15 cellular contexts compared by ENCODE assay signal in the genomic region with DNA sequence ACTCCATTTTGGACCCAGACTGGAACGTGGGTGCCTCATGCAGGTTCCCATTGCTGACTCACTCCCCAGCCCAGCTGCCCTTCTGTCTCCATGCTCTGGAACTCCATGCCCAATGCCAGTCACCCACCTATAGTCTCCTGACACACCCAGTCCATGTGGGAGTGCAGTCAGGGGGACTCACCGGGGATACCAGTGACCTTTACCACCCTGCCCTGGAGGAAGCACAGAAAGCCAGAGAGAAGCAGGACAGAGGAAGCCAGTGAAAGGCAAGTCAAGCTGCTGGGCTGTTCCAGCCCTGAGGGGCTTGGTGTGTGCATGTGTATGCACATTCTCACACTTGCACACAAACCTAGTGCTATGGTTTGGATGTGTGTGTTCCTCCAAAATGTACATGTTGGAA.
DNase-seq lines count a peak whose midpoint lies in the region; ATAC-seq and TF ChIP-seq lines count a peak whose summit lies in the region.
"Had no signal": no experiment of that assay in that cellular context is flagged by ENCODE, and none has a peak within 500 bp of the region (broad histone marks: within the 10 kb centered on the region; RNA-seq: fewer than 3 reads in every experiment).

No MANE protein-coding gene starts in this region.

- H3K9me3 ChIP-seq in upper lobe of right lung = no peaks in the 10 kb centered on the region
- H3K9me3 ChIP-seq: BLaER1 had no signal

- no peaks in the 10 kb centered on the region for H3K9me3 Mint-ChIP-seq in memory B cell

- H3K27me3 Mint-ChIP-seq in memory B cell = peaks cover 14% of the 10 kb centered on the region

- H3K4me3 Mint-ChIP-seq in memory B cell = no peak overlapping the region
- H3K4me3 Mint-ChIP-seq: CD4-positive, CD25-positive, alpha-beta regulatory T cell had no signal

- H3K36me3 Mint-ChIP-seq in memory B cell = no peaks in the 10 kb centered on the region
- H3K36me3 Mint-ChIP-seq: CD4-positive, CD25-positive, alpha-beta regulatory T cell had no signal

- H3K4me1 Mint-ChIP-seq in memory B cell = no peaks in the 10 kb centered on the region
- H3K4me1 Mint-ChIP-seq: CD4-positive, CD25-positive, alpha-beta regulatory T cell had no signal

- H3K4me1 ChIP-seq in upper lobe of right lung = no peaks in the 10 kb centered on the region

- H3K36me3 ChIP-seq in upper lobe of right lung = no peaks in the 10 kb centered on the region
- H3K36me3 ChIP-seq: BLaER1 had no signal

- H3K27ac Mint-ChIP-seq in memory B cell = peak overlapping the region; percentile 19
- H3K27ac Mint-ChIP-seq: CD4-positive, CD25-positive, alpha-beta regulatory T cell had no signal

- H3K27me3 ChIP-seq in upper lobe of right lung = peaks cover 5% of the 10 kb centered on the region
- H3K27me3 ChIP-seq: BLaER1 had no signal

- DNase-seq in Right ventricle myocardium inferior (ENCODE audit: missing footprints) (no peak), cardiac septum (ENCODE audit: low spot score) (no peak), SW480 (ENCODE audit: low spot score) (peak; percentile 18), memory B cell (ENCODE audit: low spot score in 2 of 2) (no peak), upper lobe of right lung (no peak), ecto neural progenitor cell (ENCODE audit: low spot score) (no peak)
- no peak for DNase-seq in activated naive CD4-positive, alpha-beta T cell treated with Interleukin-2 at 50 U/mL for 16 hours
- DNase-seq: 8988T; AML-193; CD4-positive, CD25-positive, alpha-beta regulatory T cell; DMS53; GF-D8 had no signal

- ATAC-seq in Right ventricle myocardium inferior = peak; percentile 23
- ATAC-seq in memory B cell (ENCODE audit: low read depth) = no peak
- peak; percentile 30 for ATAC-seq in upper lobe of right lung
- ATAC-seq in HG03565 (IDR thresholded peaks at IDR 0.05; ENCODE audit: unreplicated experiment) = no peak
- ATAC-seq: HCT116 had no signal

- H3K4me3 ChIP-seq in upper lobe of right lung = no peak overlapping the region
- H3K4me3 ChIP-seq: BLaER1 had no signal

- TF ChIP-seq CTCF in upper lobe of right lung (IDR thresholded peaks at IDR 0.05) = no peak

- H3K27ac ChIP-seq in upper lobe of right lung = no peak overlapping the region
- H3K27ac ChIP-seq: BLaER1 had no signal

- intact Hi-C loops in Right ventricle myocardium inferior (cut with DNase I) (no loop called here), cardiac septum (cut with DNase I) (no loop called here), upper lobe of right lung (cut with DNase I) (no loop called here)

Comparison
In these comparisons a context has a peak if more than half of its experiments do, and no peak if none do; other contexts are left out.
1. ATAC-seq: peak in Right ventricle myocardium inferior (single experiment) and upper lobe of right lung (single experiment); none in memory B cell (single experiment) and HG03565 (single experiment).